ENCODE assay signal across 34 cellular contexts in the genomic region with DNA sequence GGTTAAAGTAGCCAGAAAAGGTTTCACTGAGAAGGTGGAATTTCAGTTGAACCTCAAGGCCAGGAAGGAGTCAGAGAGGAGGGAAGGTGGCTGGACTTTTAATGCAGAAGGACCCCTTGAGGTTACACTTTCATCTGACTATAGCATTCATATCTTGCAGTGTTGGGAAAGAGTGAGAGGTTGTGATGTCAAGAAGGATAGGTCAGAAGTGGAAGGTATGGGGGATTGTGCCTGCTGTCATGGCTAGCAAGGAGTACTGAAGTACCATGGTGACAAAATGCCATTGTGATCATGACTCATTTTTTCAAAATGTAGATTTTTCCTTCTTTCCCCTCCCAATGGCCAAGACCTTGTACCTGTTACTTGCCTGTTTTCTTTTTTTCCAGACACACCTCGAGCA.
"Had no signal": no experiment of that assay in that cellular context is flagged by ENCODE, and none has a peak within 500 bp of the region (broad histone marks: within the 10 kb centered on the region; RNA-seq: fewer than 3 reads in every experiment).

No MANE protein-coding gene starts in this region.

- FAIRE-seq: astrocyte, RCC 7860 had no signal

- H3K4me1 Mint-ChIP-seq: activated CD4-positive, alpha-beta memory T cell treated with anti-CD3 and anti-CD28 coated beads, Interleukin-2, amount 10 ng/mL, durations not matched to agents 7 days and 5 days had no signal

- H3K27ac Mint-ChIP-seq: activated CD4-positive, alpha-beta memory T cell treated with anti-CD3 and anti-CD28 coated beads, Interleukin-2, amount 10 ng/mL, durations not matched to agents 7 days and 5 days; activated CD8-positive, alpha-beta memory T cell treated with anti-CD3 and anti-CD28 coated beads, Interleukin-2, amount 10 ng/mL, durations not matched to agents 7 days and 5 days; activated naive CD4-positive, alpha-beta T cell treated with anti-CD3 and anti-CD28 coated beads, Interleukin-2, amount 50 U/mL, for 72 hours had no signal

- H3K27ac ChIP-seq: body of pancreas, breast epithelium, KMS-11, PC-9, RWPE1, WERI-Rb-1 had no signal

- ATAC-seq: activated CD8-positive, alpha-beta memory T cell treated with anti-CD3 and anti-CD28 coated beads, Interleukin-2, amount 10 ng/mL, durations not matched to agents 7 days and 5 days; body of pancreas had no signal

- H3K4me3 ChIP-seq: body of pancreas, breast epithelium, PC-9 had no signal

- DNase-seq: activated CD4-positive, alpha-beta memory T cell treated with anti-CD3 and anti-CD28 coated beads, Interleukin-2, amount 10 ng/mL, durations not matched to agents 7 days and 5 days; activated CD4-positive, alpha-beta T cell treated with anti-CD3 and anti-CD28 coated beads for 1 hour; activated CD4-positive, alpha-beta T cell treated with anti-CD3 and anti-CD28 coated beads for 48 hours; activated CD4-positive, CD25-positive, alpha-beta regulatory T cell; activated CD8-positive, alpha-beta memory T cell treated with anti-CD3 and anti-CD28 coated beads for 24 hours; activated CD8-positive, alpha-beta memory T cell treated with anti-CD3 and anti-CD28 coated beads, Interleukin-2, amount 10 ng/mL, durations not matched to agents 7 days and 5 days; activated CD8-positive, alpha-beta memory T cell treated with anti-CD3 and anti-CD28 coated beads, Interleukin-2, amount 50 U/mL, for 48 hours; activated effector memory CD4-positive, alpha-beta T cell treated with Interleukin-2 at 50 U/mL for 16 hours; activated naive CD4-positive, alpha-beta T cell; activated T-cell treated with anti-CD3 and anti-CD28 coated beads, Interleukin-2, amount 50 U/mL, for 48 hours; body of pancreas; cerebellar nuclear complex; MM.1S; MV-4-11; NCI-H1092 treated with DMSO at 0.1 percent for 48 hours; NCI-H1417; NCI-H146; NCI-H187; NCI-H2081; NCI-H2171 treated with DMSO at 0.1 percent for 48 hours; NCI-H2227 treated with DMSO at 0.1 percent for 48 hours; NCI-H446; NCI-H524; PC-9; Right ventricle myocardium superior; SW 1271; T1000; WERI-Rb-1 had no signal

- H3K36me3 ChIP-seq: breast epithelium, WERI-Rb-1 had no signal

- H3K9me3 ChIP-seq: body of pancreas, breast epithelium had no signal

- H3K9me3 Mint-ChIP-seq: activated CD4-positive, alpha-beta memory T cell treated with anti-CD3 and anti-CD28 coated beads, Interleukin-2, amount 10 ng/mL, durations not matched to agents 7 days and 5 days; activated naive CD4-positive, alpha-beta T cell treated with anti-CD3 and anti-CD28 coated beads, Interleukin-2, amount 50 U/mL, for 72 hours had no signal

- H3K4me3 Mint-ChIP-seq: activated CD4-positive, alpha-beta memory T cell treated with anti-CD3 and anti-CD28 coated beads, Interleukin-2, amount 10 ng/mL, durations not matched to agents 7 days and 5 days; activated CD8-positive, alpha-beta memory T cell treated with anti-CD3 and anti-CD28 coated beads, Interleukin-2, amount 10 ng/mL, durations not matched to agents 7 days and 5 days had no signal

- H3K4me1 ChIP-seq: body of pancreas, breast epithelium had no signal

- H3K36me3 Mint-ChIP-seq: activated CD8-positive, alpha-beta memory T cell treated with anti-CD3 and anti-CD28 coated beads, Interleukin-2, amount 10 ng/mL, durations not matched to agents 7 days and 5 days; activated naive CD4-positive, alpha-beta T cell treated with anti-CD3 and anti-CD28 coated beads, Interleukin-2, amount 50 U/mL, for 72 hours had no signal
